ENCODE assay signal across 31 cellular contexts in genomic region chr10:115895196-115895595, GRCh38.
"Had no signal": no experiment of that assay in that cellular context is flagged by ENCODE, and none has a peak within 500 bp of the region (broad histone marks: within the 10 kb centered on the region; RNA-seq: fewer than 3 reads in every experiment).

No MANE protein-coding gene starts in this region.

- H3K9me3 Mint-ChIP-seq: activated CD4-positive, alpha-beta memory T cell treated with anti-CD3 and anti-CD28 coated beads, Interleukin-2, amount 10 ng/mL, durations not matched to agents 7 days and 5 days; activated CD4-positive, alpha-beta T cell treated with anti-CD3 and anti-CD28 coated beads, Interleukin-2, amount 10 ng/mL, durations not matched to agents 7 days and 5 days; activated naive CD8-positive, alpha-beta T cell treated with anti-CD3 and anti-CD28 coated beads, Interleukin-2, amount 10 ng/mL, durations not matched to agents 7 days and 5 days; activated T-cell treated with anti-CD3 and anti-CD28 coated beads, Interleukin-2, amount 50 U/mL, for 24 hours; brain; endodermal cell; T-helper 2 cell treated with Interferon-gamma antibody and Interleukin-4, amounts not matched to agents 5 μg/mL and 100 μg/mL, for 36 hours; WTC11 had no signal

- H3K36me3 Mint-ChIP-seq: activated naive CD4-positive, alpha-beta T cell treated with anti-CD3 and anti-CD28 coated beads, Interleukin-2, amount 10 ng/mL, durations not matched to agents 7 days and 5 days; activated naive CD4-positive, alpha-beta T cell treated with anti-CD3 and anti-CD28 coated beads, Interleukin-2, amount 50 U/mL, for 72 hours; activated naive CD8-positive, alpha-beta T cell treated with anti-CD3 and anti-CD28 coated beads, Interleukin-2, amount 10 ng/mL, durations not matched to agents 7 days and 5 days; brain; WTC11 had no signal

- H3K27me3 Mint-ChIP-seq: activated CD4-positive, alpha-beta memory T cell treated with anti-CD3 and anti-CD28 coated beads, Interleukin-2, amount 10 ng/mL, durations not matched to agents 7 days and 5 days; activated CD4-positive, alpha-beta T cell treated with anti-CD3 and anti-CD28 coated beads, Interleukin-2, amount 10 ng/mL, durations not matched to agents 7 days and 5 days; activated naive CD4-positive, alpha-beta T cell treated with anti-CD3 and anti-CD28 coated beads, Interleukin-2, amount 10 ng/mL, durations not matched to agents 7 days and 5 days; activated naive CD8-positive, alpha-beta T cell treated with anti-CD3 and anti-CD28 coated beads, Interleukin-2, amount 10 ng/mL, durations not matched to agents 7 days and 5 days; activated T-cell treated with anti-CD3 and anti-CD28 coated beads, Interleukin-2, amount 50 U/mL, for 24 hours; brain; T-helper 17 cell had no signal

- H3K4me1 ChIP-seq: ascending aorta, breast epithelium, colonic mucosa had no signal

- H3K4me3 ChIP-seq: ascending aorta, breast epithelium, cardiac muscle cell, colonic mucosa, dorsolateral prefrontal cortex had no signal

- H3K27ac ChIP-seq: ascending aorta, breast epithelium, cardiac muscle cell, colonic mucosa, dorsolateral prefrontal cortex, VCaP had no signal

- H3K9me3 ChIP-seq: ascending aorta, breast epithelium, colonic mucosa had no signal

- DNase-seq: activated CD4-positive, alpha-beta memory T cell treated with anti-CD3 and anti-CD28 coated beads, Interleukin-2, amount 10 ng/mL, durations not matched to agents 7 days and 5 days; activated CD4-positive, alpha-beta T cell treated with anti-CD3 and anti-CD28 coated beads for 1 hour; activated CD4-positive, alpha-beta T cell treated with anti-CD3 and anti-CD28 coated beads for 4 hours; activated CD4-positive, alpha-beta T cell treated with anti-CD3 and anti-CD28 coated beads, Interleukin-2, amount 10 ng/mL, durations not matched to agents 7 days and 5 days; activated CD4-positive, alpha-beta T cell treated with anti-CD3 and anti-CD28 coated beads, Interleukin-2, amount 50 U/mL, for 4 hours; activated CD8-positive, alpha-beta memory T cell treated with anti-CD3 and anti-CD28 coated beads, Interleukin-2, amount 50 U/mL, for 48 hours; activated gamma-delta T cell; activated naive CD4-positive, alpha-beta T cell; activated naive CD4-positive, alpha-beta T cell treated with anti-CD3 and anti-CD28 coated beads, Interleukin-2, amount 10 ng/mL, durations not matched to agents 7 days and 5 days; activated naive CD8-positive, alpha-beta T cell treated with anti-CD3 and anti-CD28 coated beads, Interleukin-2, amount 10 ng/mL, durations not matched to agents 7 days and 5 days; activated T-cell treated with anti-CD3 and anti-CD28 coated beads for 4 hours; activated T-cell treated with anti-CD3 and anti-CD28 coated beads, Interleukin-2, amount 50 U/mL, for 24 hours; activated T-cell treated with anti-CD3 and anti-CD28 coated beads, Interleukin-2, amount 50 U/mL, for 72 hours; central memory CD4-positive, alpha-beta T cell; cerebellar nuclear complex; colonic mucosa; dorsolateral prefrontal cortex; effector memory CD4-positive, alpha-beta T cell; endodermal cell; foreskin fibroblast; T-helper 1 cell; T-helper 17 cell; T1000 had no signal

- H3K4me1 Mint-ChIP-seq: activated CD4-positive, alpha-beta memory T cell treated with anti-CD3 and anti-CD28 coated beads, Interleukin-2, amount 10 ng/mL, durations not matched to agents 7 days and 5 days; activated CD4-positive, alpha-beta T cell treated with anti-CD3 and anti-CD28 coated beads, Interleukin-2, amount 10 ng/mL, durations not matched to agents 7 days and 5 days; activated naive CD4-positive, alpha-beta T cell treated with anti-CD3 and anti-CD28 coated beads, Interleukin-2, amount 10 ng/mL, durations not matched to agents 7 days and 5 days; activated naive CD8-positive, alpha-beta T cell treated with anti-CD3 and anti-CD28 coated beads, Interleukin-2, amount 10 ng/mL, durations not matched to agents 7 days and 5 days; brain; T-helper 17 cell; WTC11 had no signal

- H3K36me3 ChIP-seq: ascending aorta, breast epithelium, cardiac muscle cell, colonic mucosa had no signal

- H3K27ac Mint-ChIP-seq: activated CD4-positive, alpha-beta memory T cell treated with anti-CD3 and anti-CD28 coated beads, Interleukin-2, amount 10 ng/mL, durations not matched to agents 7 days and 5 days; activated CD4-positive, alpha-beta T cell treated with anti-CD3 and anti-CD28 coated beads, Interleukin-2, amount 10 ng/mL, durations not matched to agents 7 days and 5 days; activated naive CD4-positive, alpha-beta T cell treated with anti-CD3 and anti-CD28 coated beads, Interleukin-2, amount 10 ng/mL, durations not matched to agents 7 days and 5 days; activated naive CD4-positive, alpha-beta T cell treated with anti-CD3 and anti-CD28 coated beads, Interleukin-2, amount 50 U/mL, for 72 hours; activated naive CD8-positive, alpha-beta T cell treated with anti-CD3 and anti-CD28 coated beads, Interleukin-2, amount 10 ng/mL, durations not matched to agents 7 days and 5 days; activated T-cell treated with anti-CD3 and anti-CD28 coated beads, Interleukin-2, amount 50 U/mL, for 24 hours; activated T-cell treated with anti-CD3 and anti-CD28 coated beads, Interleukin-2, amount 50 U/mL, for 72 hours; brain; endodermal cell; T-helper 17 cell; T-helper 2 cell treated with Interferon-gamma antibody and Interleukin-4, amounts not matched to agents 5 μg/mL and 100 μg/mL, for 36 hours; WTC11 had no signal

- H3K4me3 Mint-ChIP-seq: activated CD4-positive, alpha-beta memory T cell treated with anti-CD3 and anti-CD28 coated beads, Interleukin-2, amount 10 ng/mL, durations not matched to agents 7 days and 5 days; activated CD4-positive, alpha-beta T cell treated with anti-CD3 and anti-CD28 coated beads, Interleukin-2, amount 10 ng/mL, durations not matched to agents 7 days and 5 days; activated naive CD4-positive, alpha-beta T cell treated with anti-CD3 and anti-CD28 coated beads, Interleukin-2, amount 10 ng/mL, durations not matched to agents 7 days and 5 days; activated naive CD8-positive, alpha-beta T cell treated with anti-CD3 and anti-CD28 coated beads, Interleukin-2, amount 10 ng/mL, durations not matched to agents 7 days and 5 days; activated T-cell treated with anti-CD3 and anti-CD28 coated beads, Interleukin-2, amount 50 U/mL, for 24 hours; activated T-cell treated with anti-CD3 and anti-CD28 coated beads, Interleukin-2, amount 50 U/mL, for 72 hours; brain; endodermal cell; T-helper 17 cell; T-helper 2 cell treated with Interferon-gamma antibody and Interleukin-4, amounts not matched to agents 5 μg/mL and 100 μg/mL, for 36 hours; WTC11 had no signal

- H3K27me3 ChIP-seq: ascending aorta, breast epithelium, cardiac muscle cell, colonic mucosa had no signal
